1 cellular context compared by ENCODE assay signal in the genomic region with DNA sequence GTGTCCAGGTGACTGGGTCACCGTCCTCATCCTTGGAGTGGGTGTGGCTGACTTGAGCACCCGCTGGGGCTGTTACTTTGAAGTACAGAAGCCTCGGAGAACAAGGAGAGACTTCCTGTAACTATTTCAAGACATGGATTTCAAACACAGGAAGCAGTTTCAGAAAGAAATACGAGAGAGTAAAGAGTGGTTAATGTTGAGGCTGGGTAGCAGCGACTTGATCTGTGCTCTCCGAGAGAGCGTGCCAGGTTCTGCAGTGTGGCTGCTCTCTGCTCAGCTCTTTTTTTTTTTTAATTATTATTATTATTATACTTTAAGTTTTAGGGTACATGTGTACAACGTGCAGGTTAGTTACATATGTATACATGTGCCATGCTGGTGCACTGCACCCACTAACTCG.
TF ChIP-seq lines count a peak whose summit lies in the region.

No MANE protein-coding gene starts in this region.

TF ChIP-seq in WTC11, 78 proteins besides CTCF, POLR2A, EP300 and RAD21 (continued from another document):
- TF ChIP-seq, protein P1, sequence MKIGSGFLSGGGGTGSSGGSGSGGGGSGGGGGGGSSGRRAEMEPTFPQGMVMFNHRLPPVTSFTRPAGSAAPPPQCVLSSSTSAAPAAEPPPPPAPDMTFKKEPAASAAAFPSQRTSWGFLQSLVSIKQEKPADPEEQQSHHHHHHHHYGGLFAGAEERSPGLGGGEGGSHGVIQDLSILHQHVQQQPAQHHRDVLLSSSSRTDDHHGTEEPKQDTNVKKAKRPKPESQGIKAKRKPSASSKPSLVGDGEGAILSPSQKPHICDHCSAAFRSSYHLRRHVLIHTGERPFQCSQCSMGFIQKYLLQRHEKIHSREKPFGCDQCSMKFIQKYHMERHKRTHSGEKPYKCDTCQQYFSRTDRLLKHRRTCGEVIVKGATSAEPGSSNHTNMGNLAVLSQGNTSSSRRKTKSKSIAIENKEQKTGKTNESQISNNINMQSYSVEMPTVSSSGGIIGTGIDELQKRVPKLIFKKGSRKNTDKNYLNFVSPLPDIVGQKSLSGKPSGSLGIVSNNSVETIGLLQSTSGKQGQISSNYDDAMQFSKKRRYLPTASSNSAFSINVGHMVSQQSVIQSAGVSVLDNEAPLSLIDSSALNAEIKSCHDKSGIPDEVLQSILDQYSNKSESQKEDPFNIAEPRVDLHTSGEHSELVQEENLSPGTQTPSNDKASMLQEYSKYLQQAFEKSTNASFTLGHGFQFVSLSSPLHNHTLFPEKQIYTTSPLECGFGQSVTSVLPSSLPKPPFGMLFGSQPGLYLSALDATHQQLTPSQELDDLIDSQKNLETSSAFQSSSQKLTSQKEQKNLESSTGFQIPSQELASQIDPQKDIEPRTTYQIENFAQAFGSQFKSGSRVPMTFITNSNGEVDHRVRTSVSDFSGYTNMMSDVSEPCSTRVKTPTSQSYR (CRISPR knock-in tag; IDR thresholded peaks at IDR 0.05): no peak
- TF ChIP-seq KAT7 (CRISPR knock-in tag; IDR thresholded peaks at IDR 0.05; ENCODE audit: borderline replicate concordance) (no peak), EMX1 (CRISPR knock-in tag; IDR thresholded peaks at IDR 0.05) (no peak), OVOL2 (CRISPR knock-in tag; IDR thresholded peaks at IDR 0.05; ENCODE audit: borderline replicate concordance) (no peak), NFATC4 (CRISPR knock-in tag; IDR thresholded peaks at IDR 0.05) (no peak)
- TF ChIP-seq, protein P2, sequence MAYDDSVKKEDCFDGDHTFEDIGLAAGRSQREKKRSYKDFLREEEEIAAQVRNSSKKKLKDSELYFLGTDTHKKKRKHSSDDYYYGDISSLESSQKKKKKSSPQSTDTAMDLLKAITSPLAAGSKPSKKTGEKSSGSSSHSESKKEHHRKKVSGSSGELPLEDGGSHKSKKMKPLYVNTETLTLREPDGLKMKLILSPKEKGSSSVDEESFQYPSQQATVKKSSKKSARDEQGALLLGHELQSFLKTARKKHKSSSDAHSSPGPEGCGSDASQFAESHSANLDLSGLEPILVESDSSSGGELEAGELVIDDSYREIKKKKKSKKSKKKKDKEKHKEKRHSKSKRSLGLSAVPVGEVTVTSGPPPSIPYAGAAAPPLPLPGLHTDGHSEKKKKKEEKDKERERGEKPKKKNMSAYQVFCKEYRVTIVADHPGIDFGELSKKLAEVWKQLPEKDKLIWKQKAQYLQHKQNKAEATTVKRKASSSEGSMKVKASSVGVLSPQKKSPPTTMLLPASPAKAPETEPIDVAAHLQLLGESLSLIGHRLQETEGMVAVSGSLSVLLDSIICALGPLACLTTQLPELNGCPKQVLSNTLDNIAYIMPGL (CRISPR knock-in tag; IDR thresholded peaks at IDR 0.05): no peak
- TF ChIP-seq, protein P3, sequence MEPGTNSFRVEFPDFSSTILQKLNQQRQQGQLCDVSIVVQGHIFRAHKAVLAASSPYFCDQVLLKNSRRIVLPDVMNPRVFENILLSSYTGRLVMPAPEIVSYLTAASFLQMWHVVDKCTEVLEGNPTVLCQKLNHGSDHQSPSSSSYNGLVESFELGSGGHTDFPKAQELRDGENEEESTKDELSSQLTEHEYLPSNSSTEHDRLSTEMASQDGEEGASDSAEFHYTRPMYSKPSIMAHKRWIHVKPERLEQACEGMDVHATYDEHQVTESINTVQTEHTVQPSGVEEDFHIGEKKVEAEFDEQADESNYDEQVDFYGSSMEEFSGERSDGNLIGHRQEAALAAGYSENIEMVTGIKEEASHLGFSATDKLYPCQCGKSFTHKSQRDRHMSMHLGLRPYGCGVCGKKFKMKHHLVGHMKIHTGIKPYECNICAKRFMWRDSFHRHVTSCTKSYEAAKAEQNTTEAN (CRISPR knock-in tag; IDR thresholded peaks at IDR 0.05): no peak
- TF ChIP-seq, protein P4, sequence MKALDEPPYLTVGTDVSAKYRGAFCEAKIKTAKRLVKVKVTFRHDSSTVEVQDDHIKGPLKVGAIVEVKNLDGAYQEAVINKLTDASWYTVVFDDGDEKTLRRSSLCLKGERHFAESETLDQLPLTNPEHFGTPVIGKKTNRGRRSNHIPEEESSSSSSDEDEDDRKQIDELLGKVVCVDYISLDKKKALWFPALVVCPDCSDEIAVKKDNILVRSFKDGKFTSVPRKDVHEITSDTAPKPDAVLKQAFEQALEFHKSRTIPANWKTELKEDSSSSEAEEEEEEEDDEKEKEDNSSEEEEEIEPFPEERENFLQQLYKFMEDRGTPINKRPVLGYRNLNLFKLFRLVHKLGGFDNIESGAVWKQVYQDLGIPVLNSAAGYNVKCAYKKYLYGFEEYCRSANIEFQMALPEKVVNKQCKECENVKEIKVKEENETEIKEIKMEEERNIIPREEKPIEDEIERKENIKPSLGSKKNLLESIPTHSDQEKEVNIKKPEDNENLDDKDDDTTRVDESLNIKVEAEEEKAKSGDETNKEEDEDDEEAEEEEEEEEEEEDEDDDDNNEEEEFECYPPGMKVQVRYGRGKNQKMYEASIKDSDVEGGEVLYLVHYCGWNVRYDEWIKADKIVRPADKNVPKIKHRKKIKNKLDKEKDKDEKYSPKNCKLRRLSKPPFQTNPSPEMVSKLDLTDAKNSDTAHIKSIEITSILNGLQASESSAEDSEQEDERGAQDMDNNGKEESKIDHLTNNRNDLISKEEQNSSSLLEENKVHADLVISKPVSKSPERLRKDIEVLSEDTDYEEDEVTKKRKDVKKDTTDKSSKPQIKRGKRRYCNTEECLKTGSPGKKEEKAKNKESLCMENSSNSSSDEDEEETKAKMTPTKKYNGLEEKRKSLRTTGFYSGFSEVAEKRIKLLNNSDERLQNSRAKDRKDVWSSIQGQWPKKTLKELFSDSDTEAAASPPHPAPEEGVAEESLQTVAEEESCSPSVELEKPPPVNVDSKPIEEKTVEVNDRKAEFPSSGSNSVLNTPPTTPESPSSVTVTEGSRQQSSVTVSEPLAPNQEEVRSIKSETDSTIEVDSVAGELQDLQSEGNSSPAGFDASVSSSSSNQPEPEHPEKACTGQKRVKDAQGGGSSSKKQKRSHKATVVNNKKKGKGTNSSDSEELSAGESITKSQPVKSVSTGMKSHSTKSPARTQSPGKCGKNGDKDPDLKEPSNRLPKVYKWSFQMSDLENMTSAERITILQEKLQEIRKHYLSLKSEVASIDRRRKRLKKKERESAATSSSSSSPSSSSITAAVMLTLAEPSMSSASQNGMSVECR (CRISPR knock-in tag; IDR thresholded peaks at IDR 0.05; ENCODE audit: borderline replicate concordance): no peak
